Comparison of ENCODE assay signal across 1 cellular context in genomic region chr15:67521770-67522568, GRCh38.
TF ChIP-seq lines count a peak whose summit lies in the region.

No MANE protein-coding gene starts in this region.

TF ChIP-seq in GM23338, 12 proteins besides CTCF, POLR2A, EP300 and RAD21 (continued from another document):
- TF ChIP-seq ZNF462 (CRISPR knock-in tag; IDR thresholded peaks at IDR 0.05) (no peak), CREB1 (CRISPR knock-in tag; IDR thresholded peaks at IDR 0.05; ENCODE audit: low read depth) (no peak), EZH2phosphoT487 (IDR thresholded peaks at IDR 0.05; ENCODE audit: unreplicated experiment) (no peak), STAT1 (IDR thresholded peaks at IDR 0.05; ENCODE audit: unreplicated experiment) (no peak), REST (IDR thresholded peaks at IDR 0.05; ENCODE audit: unreplicated experiment) (no peak), JUNB (IDR thresholded peaks at IDR 0.05; ENCODE audit: unreplicated experiment) (no peak), ZNF331 (CRISPR knock-in tag; IDR thresholded peaks at IDR 0.05; ENCODE audit: low read depth) (no peak), NANOG (IDR thresholded peaks at IDR 0.05; ENCODE audit: borderline replicate concordance) (no peak), ZNF114 (CRISPR knock-in tag; IDR thresholded peaks at IDR 0.05) (no peak), ETS1 (IDR thresholded peaks at IDR 0.05) (no peak)
TF ChIP-seq in GM23338: peak in this region for 0.
